In the genomic region with DNA sequence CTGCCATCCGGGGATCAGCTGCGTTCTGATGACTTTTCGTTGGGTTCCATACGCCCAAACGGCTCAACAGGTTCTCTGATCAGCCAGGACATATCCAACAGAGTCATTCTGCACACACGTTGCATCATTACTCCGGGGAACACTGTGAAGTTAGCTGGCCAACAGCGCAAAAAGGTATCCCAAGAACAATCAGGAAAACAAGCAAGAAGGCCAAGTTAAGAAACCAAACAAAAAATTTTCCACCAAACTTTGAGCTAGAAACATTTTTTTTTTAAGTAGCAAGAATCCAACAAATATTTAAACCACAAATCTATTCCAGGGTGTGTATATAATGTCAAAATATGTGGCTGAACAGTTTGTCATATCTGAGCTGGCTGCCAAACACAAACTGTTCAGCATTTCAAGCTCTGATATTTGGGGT, we compare ENCODE assay signal across 21 cellular contexts. TPM values are rescaled to one million over a fixed set of nuclear protein-coding genes. Genes with fewer than 3 reads are reported as not detected.
DNase-seq lines count a peak whose midpoint lies in the region; ATAC-seq and TF ChIP-seq lines count a peak whose summit lies in the region.
"Had no signal": no experiment of that assay in that cellular context is flagged by ENCODE, and none has a peak within 500 bp of the region (broad histone marks: within the 10 kb centered on the region; RNA-seq: fewer than 3 reads in every experiment).

No MANE protein-coding gene starts in this region.

- peak; percentile 41 for DNase-seq in astrocyte of the spinal cord (ENCODE audit: low read depth, low spot score)
- DNase-seq in osteoblast (ENCODE audit: insufficient read length, low spot score, missing footprints): peak; percentile 35
- DNase-seq in HEK293T (ENCODE audit: extremely low spot score): no peak
- no peak for DNase-seq in left colon
- no peak for DNase-seq in SK-N-DZ (ENCODE audit: low spot score)
- DNase-seq: activated T-cell treated with anti-CD3 and anti-CD28 coated beads, Interleukin-2, amount 50 U/mL, for 72 hours; Calu3; cortex of kidney; HFFc6; kidney glomerular epithelial cell; naive thymus-derived CD8-positive, alpha-beta T cell; NCI-H1436 treated with DMSO at 0.1 percent for 48 hours; NCI-H526; stimulated activated naive CD4-positive, alpha-beta T cell treated with Interleukin-2 at 50 U/mL for 16 hours; SW 1271 had no signal

- no peaks in the 10 kb centered on the region for H3K79me2 ChIP-seq in osteoblast (ENCODE audit: insufficient read depth, low read length)

- intact Hi-C loops in left colon (cut with DNase I, micrococcal nuclease): no loop called here

- H3K36me3 ChIP-seq in gastroesophageal sphincter (peaks cover 0 to 83% of the 10 kb centered on the region in 2 donors), osteoblast (ENCODE audit: insufficient read depth, low read length) (peaks cover 5% of the 10 kb centered on the region)
- H3K36me3 ChIP-seq: BLaER1 treated with 17β-estradiol and CSF1 and Interleukin-3, amounts not matched to agents 10 nM and 100 nM had no signal

- TF ChIP-seq CTCF in astrocyte of the spinal cord (IDR thresholded peaks at IDR 0.05; ENCODE audit: low read depth, low read length) (no peak), gastroesophageal sphincter (IDR thresholded peaks at IDR 0.05) (no peak), osteoblast (IDR thresholded peaks at IDR 0.05; ENCODE audit: extremely low read depth, low read depth, low read length) (no peak)

- ATAC-seq in gastroesophageal sphincter (peak; percentile 84), HG03571 (IDR thresholded peaks at IDR 0.05; ENCODE audit: unreplicated experiment) (no peak), left colon (no peak)
- ATAC-seq: activated CD4-positive, CD25-positive, alpha-beta regulatory T cell treated with anti-CD3 and anti-CD28 coated beads, Interleukin-2, amount 50 U/mL, for 24 hours; activated T-cell treated with anti-CD3 and anti-CD28 coated beads, Interleukin-2, amount 50 U/mL, for 72 hours; naive thymus-derived CD8-positive, alpha-beta T cell had no signal

- POLR2A ChIA-PET in HEK293T (lab: Yijun Ruan, JAX): no interaction called here

- 45 to 80% methylated on average over 1 to 3 of the region's 8 CpGs for WGBS in gastroesophageal sphincter (ENCODE audit: low coverage in 1 of 2), 2 donors

- H3K27me3 ChIP-seq in gastroesophageal sphincter: no peaks in the 10 kb centered on the region
- H3K27me3 ChIP-seq in osteoblast (ENCODE audit: insufficient read depth, low read length): no peaks in the 10 kb centered on the region
- H3K27me3 ChIP-seq: BLaER1 treated with 17β-estradiol and CSF1 and Interleukin-3, amounts not matched to agents 10 nM and 100 nM had no signal

- H3K4me1 ChIP-seq in gastroesophageal sphincter: peaks cover 0 to 49% (median 3%) of the 10 kb centered on the region in 3 donors
- H3K4me1 ChIP-seq in osteoblast (ENCODE audit: insufficient read depth, low read length): peaks cover 13% of the 10 kb centered on the region
- H3K4me1 ChIP-seq: BLaER1 treated with 17β-estradiol and CSF1 and Interleukin-3, amounts not matched to agents 10 nM and 100 nM had no signal

- H2AFZ ChIP-seq in osteoblast (ENCODE audit: low read length): peak overlapping the region; percentile 46

- no peak overlapping the region for H3K4me2 ChIP-seq in osteoblast (ENCODE audit: insufficient read depth, low read length)
- H3K4me2 ChIP-seq: BLaER1 treated with 17β-estradiol and CSF1 and Interleukin-3, amounts not matched to agents 10 nM and 100 nM had no signal

- TF ChIP-seq POLR2A in gastroesophageal sphincter (IDR thresholded peaks at IDR 0.05): no peak

- in situ Hi-C loops in astrocyte of the spinal cord (cut with HindIII; ENCODE audit: low sequenced_read_pairs): no loop called here

- H3K9me3 ChIP-seq in gastroesophageal sphincter (no peaks in the 10 kb centered on the region), osteoblast (ENCODE audit: low read depth, low read length) (no peaks in the 10 kb centered on the region)
- H3K9me3 ChIP-seq: BLaER1 treated with 17β-estradiol and CSF1 and Interleukin-3, amounts not matched to agents 10 nM and 100 nM had no signal

- no peak for TF ChIP-seq EP300 in gastroesophageal sphincter (IDR thresholded peaks at IDR 0.05)

- CTCF ChIA-PET in HEK293T (lab: Yijun Ruan, JAX): interaction anchor here (0.6 kb wide), 1 partner anchor 23 kb away, joined by 3 read pairs; no protein-coding TSS in a partner anchor

- H4K20me1 ChIP-seq in osteoblast (ENCODE audit: insufficient read depth, low read length): no peaks in the 10 kb centered on the region
- H4K20me1 ChIP-seq: BLaER1 treated with 17β-estradiol and CSF1 and Interleukin-3, amounts not matched to agents 10 nM and 100 nM had no signal

- peak overlapping the region in 3 of 4 donors; percentile 32 to 71 (median 69) for H3K27ac ChIP-seq in gastroesophageal sphincter
- no peak overlapping the region for H3K27ac ChIP-seq in osteoblast (ENCODE audit: low read depth, low read length)
- H3K27ac ChIP-seq: BLaER1 treated with 17β-estradiol and CSF1 and Interleukin-3, amounts not matched to agents 10 nM and 100 nM; skin epidermis had no signal

- H3K4me3 ChIP-seq in astrocyte of the spinal cord (ENCODE audit: low read depth, low read length) (no peak overlapping the region), gastroesophageal sphincter (no peak overlapping the region), osteoblast (ENCODE audit: insufficient read depth, low read length) (no peak overlapping the region)
- H3K4me3 ChIP-seq: BLaER1 treated with 17β-estradiol and CSF1 and Interleukin-3, amounts not matched to agents 10 nM and 100 nM; skin epidermis had no signal

TF ChIP-seq in HEK293T, 16 proteins besides CTCF, POLR2A, EP300 and RAD21:
- TF ChIP-seq CTBP1 (IDR thresholded peaks at IDR 0.05; ENCODE audit: borderline replicate concordance) (no peak), FOXA1 (IDR thresholded peaks at IDR 0.05) (no peak), FOXM1 (IDR thresholded peaks at IDR 0.05; ENCODE audit: borderline replicate concordance) (no peak), BHLHE40 (IDR thresholded peaks at IDR 0.05; ENCODE audit: borderline replicate concordance) (no peak), ELF4 (IDR thresholded peaks at IDR 0.05) (no peak), ZNF384 (IDR thresholded peaks at IDR 0.05) (no peak), ARNT (IDR thresholded peaks at IDR 0.05) (no peak)

RNA-seq across cellular contexts. Expression of a gene that starts 29.2 kb away (rescaled TPM):
- total RNA-seq in gastroesophageal sphincter: 100 to 1,000 TPM; 139 to 322 (median 244) TPM
- total RNA-seq in osteoblast: 40.2 and 46.3 TPM in 2 replicates
- 10 to 100 TPM; 12.1 to 24.6 TPM for total RNA-seq in left colon
- 0.14 and 0.27 TPM in 2 replicates for polyA plus RNA-seq in SK-N-DZ (2014; cell fraction: cytosol; rRNA removed)
- polyA plus RNA-seq in SK-N-DZ (2014; cell fraction: nucleus; rRNA removed): not detected in 2 replicates
- polyA plus RNA-seq: IgD-negative memory B cell; naive thymus-derived CD8-positive, alpha-beta T cell had no signal

Comparison
In these comparisons a context has a peak if more than half of its experiments do, and no peak if none do; other contexts are left out.
1. DNase-seq: peak in astrocyte of the spinal cord (single experiment) and osteoblast (single experiment); none in HEK293T (single experiment), left colon (0 of 2) and SK-N-DZ (single experiment).